In the genomic region with DNA sequence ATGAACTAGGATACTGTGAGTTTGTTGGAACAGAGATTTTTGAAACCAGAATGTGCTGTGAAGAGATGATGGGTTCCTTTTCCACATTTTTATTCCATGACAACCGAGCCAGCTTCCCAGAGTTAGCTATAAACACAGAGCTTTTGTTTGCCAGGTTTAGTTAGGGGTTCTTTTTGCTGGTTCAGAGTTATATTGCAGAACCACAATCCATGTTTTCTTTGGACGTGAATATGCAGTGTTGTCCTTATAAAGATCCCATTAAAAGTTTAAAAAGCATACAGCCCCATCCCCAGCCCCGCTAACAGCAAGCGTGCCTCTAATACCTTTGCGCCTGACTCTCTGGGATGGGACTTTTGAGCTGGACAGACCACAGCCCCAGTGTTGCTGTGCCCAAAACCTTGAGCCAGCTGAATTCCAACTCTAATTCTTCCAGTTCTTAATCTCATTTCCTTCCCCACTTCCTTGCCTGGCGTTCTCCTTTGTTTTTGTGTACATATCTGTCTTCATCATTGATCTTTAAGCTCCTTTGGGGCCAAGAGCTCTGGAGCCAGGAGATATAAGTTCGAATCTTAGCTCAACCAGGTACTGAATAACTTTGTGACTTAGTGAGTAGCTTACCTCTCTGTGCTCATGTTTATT, we compare ENCODE assay signal across 1 cellular context.
TF ChIP-seq lines count a peak whose summit lies in the region.

No MANE protein-coding gene starts in this region.

TF ChIP-seq in GM23338, 12 proteins besides CTCF, POLR2A, EP300 and RAD21 (continued from another document):
- TF ChIP-seq ZNF462 (CRISPR knock-in tag; IDR thresholded peaks at IDR 0.05) (no peak), ETS1 (IDR thresholded peaks at IDR 0.05) (no peak), POLR2AphosphoS5 (IDR thresholded peaks at IDR 0.05; ENCODE audit: low read depth) (no peak), ZNF114 (CRISPR knock-in tag; IDR thresholded peaks at IDR 0.05) (no peak), NANOG (IDR thresholded peaks at IDR 0.05; ENCODE audit: borderline replicate concordance) (no peak), CREB1 (CRISPR knock-in tag; IDR thresholded peaks at IDR 0.05; ENCODE audit: low read depth) (no peak), EZH2 (IDR thresholded peaks at IDR 0.05; ENCODE audit: low read depth, unreplicated experiment) (no peak), STAT1 (IDR thresholded peaks at IDR 0.05; ENCODE audit: unreplicated experiment) (no peak)
